ENCODE assay signal across 10 cellular contexts in genomic region chr1:52402860-52403240, GRCh38. TPM values are rescaled to one million over a fixed set of nuclear protein-coding genes. Genes with fewer than 3 reads are reported as not detected.
DNase-seq lines count a peak whose midpoint lies in the region; ATAC-seq, FAIRE-seq and TF ChIP-seq lines count a peak whose summit lies in the region.
"Had no signal": no experiment of that assay in that cellular context is flagged by ENCODE, and none has a peak within 500 bp of the region (broad histone marks: within the 10 kb centered on the region; RNA-seq: fewer than 3 reads in every experiment).

No MANE protein-coding gene starts in this region.

- H3K36me3 Mint-ChIP-seq in CD4-positive, CD25-positive, alpha-beta regulatory T cell: peaks cover 8% of the 10 kb centered on the region
- H3K36me3 Mint-ChIP-seq in HFFc6 (ENCODE audit: low read depth): peaks cover 13% of the 10 kb centered on the region
- peaks cover 34% of the 10 kb centered on the region for H3K36me3 Mint-ChIP-seq in activated T-helper 1 cell treated with anti-CD3 and anti-CD28 coated beads, Interleukin-12 subunit alpha, Interleukin-12 subunit beta, Interleukin-2, Interleukin-4 antibody, amounts not matched to agents 30 ng/mL and 10 ng/mL and 1 ng/mL, durations not matched to agents 14 hours and 24 hours and 36 hours (ENCODE audit: low read depth)
- peaks cover 32% of the 10 kb centered on the region for H3K36me3 Mint-ChIP-seq in CD8-positive, alpha-beta T cell

- H3K27ac ChIP-seq in CD4-positive, CD25-positive, alpha-beta regulatory T cell (ENCODE audit: insufficient read depth, low read length, poor library complexity, severe bottlenecking): peak overlapping the region; percentile 97
- H3K27ac ChIP-seq in HepG2 (ENCODE audit: extremely low read length, insufficient read depth, low read length) (peak overlapping the region; percentile 97), uterus (no peak overlapping the region)
- no peak overlapping the region for H3K27ac ChIP-seq in CD8-positive, alpha-beta T cell (ENCODE audit: low read depth, low read length)
- H3K27ac ChIP-seq: cardiac muscle cell, testis had no signal

- no peak for DNase-seq in CD4-positive, CD25-positive, alpha-beta regulatory T cell
- DNase-seq in HFFc6: no peak
- no peak for DNase-seq in activated T-helper 1 cell treated with anti-CD3 and anti-CD28 coated beads, Interleukin-12 subunit alpha, Interleukin-12 subunit beta, Interleukin-2, Interleukin-4 antibody, amounts not matched to agents 30 ng/mL and 10 ng/mL and 1 ng/mL, durations not matched to agents 14 hours and 24 hours and 36 hours (ENCODE audit: low spot score)
- peak; percentile 41 for DNase-seq in HepG2 (ENCODE audit: low spot score)
- no peak for DNase-seq in CD8-positive, alpha-beta T cell
- DNase-seq in amniotic stem cell (lab: John Stamatoyannopoulos, UW): no peak
- DNase-seq in uterus: no peak
- DNase-seq: testis had no signal

- peak overlapping the region in 2 of 3 donors; percentile 99 to 100 for H3K27ac Mint-ChIP-seq in CD4-positive, CD25-positive, alpha-beta regulatory T cell
- peak overlapping the region; percentile 97 for H3K27ac Mint-ChIP-seq in HFFc6
- H3K27ac Mint-ChIP-seq in activated T-helper 1 cell treated with anti-CD3 and anti-CD28 coated beads, Interleukin-12 subunit alpha, Interleukin-12 subunit beta, Interleukin-2, Interleukin-4 antibody, amounts not matched to agents 30 ng/mL and 10 ng/mL and 1 ng/mL, durations not matched to agents 14 hours and 24 hours and 36 hours: peak overlapping the region; percentile 29
- H3K27ac Mint-ChIP-seq in CD8-positive, alpha-beta T cell: no peak overlapping the region

- no peaks in the 10 kb centered on the region for H3K9me3 Mint-ChIP-seq in CD4-positive, CD25-positive, alpha-beta regulatory T cell
- no peaks in the 10 kb centered on the region for H3K9me3 Mint-ChIP-seq in HFFc6
- no peaks in the 10 kb centered on the region for H3K9me3 Mint-ChIP-seq in activated T-helper 1 cell treated with anti-CD3 and anti-CD28 coated beads, Interleukin-12 subunit alpha, Interleukin-12 subunit beta, Interleukin-2, Interleukin-4 antibody, amounts not matched to agents 30 ng/mL and 10 ng/mL and 1 ng/mL, durations not matched to agents 14 hours and 24 hours and 36 hours
- no peaks in the 10 kb centered on the region for H3K9me3 Mint-ChIP-seq in CD8-positive, alpha-beta T cell

- in situ Hi-C loops in HepG2 (cut with HindIII; ENCODE audit: extremely low pct_ligation_motif_present, low pct_unique_long_range_greater_than_20kb): no loop called here

- H3K9ac ChIP-seq in HepG2 (ENCODE audit: insufficient read depth, low read depth, low read length): peak overlapping the region; percentile 99

- no peak for FAIRE-seq in HepG2 (lab: Jason Lieb, UNC)

- TF ChIP-seq POLR2A in HepG2 (IDR thresholded peaks at IDR 0.05; ENCODE audit: insufficient read depth in 1 of 2, low read depth in 2 of 2, low read length in 2 of 2): no peak
- no peak for TF ChIP-seq POLR2A in uterus (IDR thresholded peaks at IDR 0.05)

- POLR2A ChIA-PET in HepG2 (lab: Yijun Ruan, JAX): interaction anchor here (1.4 kb wide), 1 partner anchor 348 kb away, joined by 3 read pairs; the partner anchor contains the start of gene TXNDC12
- POLR2A ChIA-PET in CD8-positive, alpha-beta T cell (lab: Charles Lee): no interaction called here

- no peaks in the 10 kb centered on the region for H4K20me1 ChIP-seq in HepG2 (ENCODE audit: insufficient read depth, low read length)

- H3K4me3 Mint-ChIP-seq in CD4-positive, CD25-positive, alpha-beta regulatory T cell: peak overlapping the region in 3 of 4 donors; percentile 96 to 100 (median 99)
- H3K4me3 Mint-ChIP-seq in HFFc6: peak overlapping the region; percentile 100
- H3K4me3 Mint-ChIP-seq in activated T-helper 1 cell treated with anti-CD3 and anti-CD28 coated beads, Interleukin-12 subunit alpha, Interleukin-12 subunit beta, Interleukin-2, Interleukin-4 antibody, amounts not matched to agents 30 ng/mL and 10 ng/mL and 1 ng/mL, durations not matched to agents 14 hours and 24 hours and 36 hours: peak overlapping the region; percentile 100
- no peak overlapping the region for H3K4me3 Mint-ChIP-seq in CD8-positive, alpha-beta T cell

- H3K27me3 Mint-ChIP-seq in CD4-positive, CD25-positive, alpha-beta regulatory T cell: no peaks in the 10 kb centered on the region
- H3K27me3 Mint-ChIP-seq in HFFc6 (ENCODE audit: insufficient read depth): no peaks in the 10 kb centered on the region
- H3K27me3 Mint-ChIP-seq in activated T-helper 1 cell treated with anti-CD3 and anti-CD28 coated beads, Interleukin-12 subunit alpha, Interleukin-12 subunit beta, Interleukin-2, Interleukin-4 antibody, amounts not matched to agents 30 ng/mL and 10 ng/mL and 1 ng/mL, durations not matched to agents 14 hours and 24 hours and 36 hours (ENCODE audit: insufficient read depth): no peaks in the 10 kb centered on the region
- H3K27me3 Mint-ChIP-seq in CD8-positive, alpha-beta T cell (ENCODE audit: low read depth): no peaks in the 10 kb centered on the region

- CTCF ChIA-PET in HepG2 (lab: Yijun Ruan, JAX; ENCODE audit: low intra/inter-chr PET ratio, low total read pairs): no interaction called here
- CTCF ChIA-PET in CD8-positive, alpha-beta T cell (lab: Charles Lee): no interaction called here

- no peaks in the 10 kb centered on the region for H3K9me3 ChIP-seq in CD4-positive, CD25-positive, alpha-beta regulatory T cell (ENCODE audit: control insufficient read depth in 2 of 2, low read length in 2 of 2)
- H3K9me3 ChIP-seq in HepG2 (ENCODE audit: low read length) (no peaks in the 10 kb centered on the region), uterus (no peaks in the 10 kb centered on the region)
- no peaks in the 10 kb centered on the region for H3K9me3 ChIP-seq in CD8-positive, alpha-beta T cell (ENCODE audit: low read length)
- H3K9me3 ChIP-seq: testis had no signal

- H3K4me1 Mint-ChIP-seq in CD4-positive, CD25-positive, alpha-beta regulatory T cell: peaks cover 14 to 42% (median 29%) of the 10 kb centered on the region in 4 donors
- peaks cover 30% of the 10 kb centered on the region for H3K4me1 Mint-ChIP-seq in HFFc6 (ENCODE audit: low read depth)
- H3K4me1 Mint-ChIP-seq in activated T-helper 1 cell treated with anti-CD3 and anti-CD28 coated beads, Interleukin-12 subunit alpha, Interleukin-12 subunit beta, Interleukin-2, Interleukin-4 antibody, amounts not matched to agents 30 ng/mL and 10 ng/mL and 1 ng/mL, durations not matched to agents 14 hours and 24 hours and 36 hours (ENCODE audit: low read depth): peaks cover 45% of the 10 kb centered on the region
- H3K4me1 Mint-ChIP-seq in CD8-positive, alpha-beta T cell (ENCODE audit: low read depth): peaks cover 32% of the 10 kb centered on the region

- H3K27me3 ChIP-seq in CD4-positive, CD25-positive, alpha-beta regulatory T cell (ENCODE audit: control insufficient read depth, insufficient read depth, low read length): no peaks in the 10 kb centered on the region
- H3K27me3 ChIP-seq in HepG2 (ENCODE audit: control insufficient read depth in 1 of 2, insufficient read depth in 2 of 2, low read length in 2 of 2) (peaks cover 0 to 4% of the 10 kb centered on the region in 2 experiments; a peak in 1 of 5 replicates), uterus (no peaks in the 10 kb centered on the region)
- H3K27me3 ChIP-seq in CD8-positive, alpha-beta T cell (ENCODE audit: insufficient read depth, low read length): no peaks in the 10 kb centered on the region
- H3K27me3 ChIP-seq: cardiac muscle cell, testis had no signal

- no peak for TF ChIP-seq RAD21 in HepG2 (CRISPR knock-in tag; IDR thresholded peaks at IDR 0.05)

- ATAC-seq in CD4-positive, CD25-positive, alpha-beta regulatory T cell (ENCODE audit: low read depth in 2 of 2): no peak
- peak; percentile 22 for ATAC-seq in HepG2
- ATAC-seq in CD8-positive, alpha-beta T cell: no peak
- no peak for ATAC-seq in GM19455 (IDR thresholded peaks at IDR 0.05; ENCODE audit: unreplicated experiment)

- WGBS in HepG2 (ENCODE audit: low lambda C conversion rate): 9% methylated on average over 3 of the region's 3 CpGs

- intact Hi-C loops in activated T-helper 1 cell treated with anti-CD3 and anti-CD28 coated beads, Interleukin-12 subunit alpha, Interleukin-12 subunit beta, Interleukin-2, Interleukin-4 antibody, amounts not matched to agents 30 ng/mL and 10 ng/mL and 1 ng/mL, durations not matched to agents 14 hours and 24 hours and 36 hours (cut with micrococcal nuclease): loop anchor here (5.0 to 10.0 kb wide), 3 partner anchors 122 to 794 kb away; partner anchors contain the start of genes CPT2 and ECHDC2
- intact Hi-C loops in HepG2 (cut with micrococcal nuclease; ENCODE audit: unreplicated experiment) (loop anchor here (10.0 kb wide), 1 partner anchor 282 kb away; no protein-coding TSS in a partner anchor), uterus (cut with DNase I; ENCODE audit: low total_unique reads) (no loop called here)
- intact Hi-C loops in CD8-positive, alpha-beta T cell (cut with DNase I, micrococcal nuclease): loop anchor here (5.0 to 10.0 kb wide), 7 partner anchors 149 to 794 kb away; partner anchors contain the start of genes CPT2 (in 2 of the 2), ZFYVE9 (in 2 of the 2), BTF3L4 (in 1 of the 2) and TUT4 (in 1 of the 2)

- TF ChIP-seq EP300 in HepG2 (IDR thresholded peaks at IDR 0.05; ENCODE audit: low read depth in 2 of 2, low read length in 2 of 2) (no peak), HepG2 (CRISPR knock-in tag; IDR thresholded peaks at IDR 0.05; ENCODE audit: borderline replicate concordance) (no peak)

- peaks cover 21% of the 10 kb centered on the region for H3K4me1 ChIP-seq in CD4-positive, CD25-positive, alpha-beta regulatory T cell (ENCODE audit: control insufficient read depth, insufficient read depth, low read length, poor library complexity, severe bottlenecking)
- H3K4me1 ChIP-seq in HepG2 (ENCODE audit: insufficient read depth, low read length) (peaks cover 34% of the 10 kb centered on the region), uterus (peaks cover 0 to 6% of the 10 kb centered on the region in 2 donors)
- peaks cover 26% of the 10 kb centered on the region for H3K4me1 ChIP-seq in CD8-positive, alpha-beta T cell (ENCODE audit: insufficient read depth, low read length)

- no peak overlapping the region for H3K4me3 ChIP-seq in CD4-positive, CD25-positive, alpha-beta regulatory T cell (ENCODE audit: low read depth, low read length)
- peak overlapping the region; percentile 76 to 96 (median 87); a peak in 5 of 6 replicates for H3K4me3 ChIP-seq in HepG2 (replicated peaks in 1 of 3; ENCODE audit: insufficient read depth in 1 of 3, low read depth in 2 of 3, low read length in 3 of 3)
- no peak overlapping the region for H3K4me3 ChIP-seq in CD8-positive, alpha-beta T cell (ENCODE audit: low read depth, low read length)
- H3K4me3 ChIP-seq in uterus: no peak overlapping the region

- H3K4me2 ChIP-seq in HepG2 (ENCODE audit: low read depth, low read length): peak overlapping the region; percentile 80

- BruUV-seq in HepG2 (replicated peaks; lab: Mats Ljungman, UMichigan): no TSS peak

- peaks cover 44% of the 10 kb centered on the region for H3K79me2 ChIP-seq in HepG2 (ENCODE audit: insufficient read depth, low read length)

- no peak overlapping the region for H2AFZ ChIP-seq in HepG2 (ENCODE audit: low read length)

- no peak for TF ChIP-seq CTCF in HFFc6 (IDR thresholded peaks at IDR 0.05)
- TF ChIP-seq CTCF in HepG2 (CRISPR knock-in tag; IDR thresholded peaks at IDR 0.05): no peak
- TF ChIP-seq CTCF in CD8-positive, alpha-beta T cell (IDR thresholded peaks at IDR 0.05): no peak
- no peak for TF ChIP-seq CTCF in uterus (IDR thresholded peaks at IDR 0.05)

- H3K36me3 ChIP-seq in CD4-positive, CD25-positive, alpha-beta regulatory T cell (ENCODE audit: control insufficient read depth, insufficient read depth, low read length): peaks cover 13% of the 10 kb centered on the region
- H3K36me3 ChIP-seq in HepG2 (replicated peaks in 1 of 2; ENCODE audit: control insufficient read depth in 1 of 2, insufficient read depth in 2 of 2, low read length in 2 of 2) (peaks cover 0 to 39% of the 10 kb centered on the region in 2 experiments; a peak in 4 of 5 replicates), uterus (no peaks in the 10 kb centered on the region)
- no peaks in the 10 kb centered on the region for H3K36me3 ChIP-seq in CD8-positive, alpha-beta T cell (ENCODE audit: insufficient read depth, low read length)
- H3K36me3 ChIP-seq: cardiac muscle cell had no signal

RNA-seq across cellular contexts. Expression of gene ORC1, which starts 1.4 kb away (rescaled TPM):
- 3.0 TPM for total RNA-seq in CD4-positive, CD25-positive, alpha-beta regulatory T cell
- 1 to 10 TPM in 3 of 4 donors, under 1 TPM in 1; 0.32 to 2.4 (median 1.5) TPM for polyA plus RNA-seq in CD4-positive, CD25-positive, alpha-beta regulatory T cell
- 1 to 10 TPM; 3.1 to 8.3 (median 6.7) TPM for total RNA-seq in HFFc6 (2021; fragmentation: NEBNext Ultra II Directional; extraction: Animal tissue kit (Norgen Biotek cat#: 25700))
- 39.6 and 40.3 TPM in 2 replicates for total RNA-seq in activated T-helper 1 cell treated with anti-CD3 and anti-CD28 coated beads, Interleukin-12 subunit alpha, Interleukin-12 subunit beta, Interleukin-2, Interleukin-4 antibody, amounts not matched to agents 30 ng/mL and 10 ng/mL and 1 ng/mL, durations not matched to agents 14 hours and 24 hours and 36 hours
- 23.5 and 32.5 TPM in 2 replicates for total RNA-seq in HepG2 (2016; rRNA removed; fragmentation: Illumina TruSeq; extraction: Trizol)
- 3.9 and 5.6 TPM in 2 replicates for total RNA-seq in HepG2 (2016; cell fraction: cytosol; rRNA removed; fragmentation: Illumina TruSeq; extraction: Trizol; ENCODE audit: low read depth)
- total RNA-seq in HepG2 (2016; cell fraction: insoluble cytoplasmic fraction; rRNA removed; fragmentation: Illumina TruSeq; extraction: Trizol): 23.9 and 30.9 TPM in 2 replicates
- total RNA-seq in HepG2 (2016; cell fraction: membrane; rRNA removed; fragmentation: Illumina TruSeq; extraction: Trizol): 11.2 and 12.3 TPM in 2 replicates
- total RNA-seq in HepG2 (2016; cell fraction: nucleus; rRNA removed; fragmentation: Illumina TruSeq; extraction: Trizol): 15.4 and 16.0 TPM in 2 replicates
- 4.6 and 7.0 TPM in 2 replicates for polyA plus RNA-seq in HepG2 (2011; rRNA removed)
- 4.3 and 7.5 TPM in 2 replicates for polyA plus RNA-seq in HepG2 (2011; cell fraction: cytosol; rRNA removed)
- 3.6 and 4.3 TPM in 2 replicates for polyA plus RNA-seq in HepG2 (2011; cell fraction: nucleus; rRNA removed)
- 2.5 and 5.7 TPM in 2 replicates for polyA plus RNA-seq in HepG2 (2012)
- polyA plus RNA-seq in HepG2 (2016; cell fraction: cytosol; fragmentation: Illumina TruSeq; extraction: Trizol; ENCODE audit: low read depth): 1.8 and 2.2 TPM in 2 replicates
- 21.0 and 21.7 TPM in 2 replicates for polyA plus RNA-seq in HepG2 (2016; cell fraction: insoluble cytoplasmic fraction; fragmentation: Illumina TruSeq; extraction: Trizol; ENCODE audit: low read depth)
- polyA plus RNA-seq in HepG2 (2016; cell fraction: membrane; fragmentation: Illumina TruSeq; extraction: Trizol; ENCODE audit: low read depth): 4.3 and 5.4 TPM in 2 replicates
- polyA plus RNA-seq in HepG2 (2016; cell fraction: nucleus; fragmentation: Illumina TruSeq; extraction: Trizol; ENCODE audit: insufficient read depth, low read depth): 13.3 and 13.8 TPM in 2 replicates
- 10.5 and 58.7 TPM in 2 replicates for polyA minus RNA-seq in HepG2 (2011; rRNA and poly(A)+ RNA removed; ENCODE audit: low replicate concordance)
- polyA minus RNA-seq in HepG2 (2011; cell fraction: cytosol; rRNA and poly(A)+ RNA removed): 3.5 and 5.4 TPM in 2 replicates
- polyA minus RNA-seq in HepG2 (2011; cell fraction: nucleus; rRNA and poly(A)+ RNA removed): 5.2 and 6.1 TPM in 2 replicates
- total RNA-seq in CD8-positive, alpha-beta T cell: 1 to 10 TPM; 1.2 to 1.3 TPM
- 1 to 10 TPM in 1 of 4 donors, under 1 TPM in 2, not detected in 1; 0.26 to 4.6 (median 0.76) TPM for total RNA-seq in uterus

RNA-seq across cellular contexts. Expression of gene PRPF38A, which starts 1.6 kb away (rescaled TPM):
- total RNA-seq in CD4-positive, CD25-positive, alpha-beta regulatory T cell: 64.4 TPM
- 10 to 100 TPM; 38.9 to 43.6 (median 41.1) TPM for polyA plus RNA-seq in CD4-positive, CD25-positive, alpha-beta regulatory T cell
- 10 to 100 TPM; 27.7 to 33.0 (median 31.3) TPM for total RNA-seq in HFFc6 (2021; fragmentation: NEBNext Ultra II Directional; extraction: Animal tissue kit (Norgen Biotek cat#: 25700))
- 103 and 105 TPM in 2 replicates for total RNA-seq in activated T-helper 1 cell treated with anti-CD3 and anti-CD28 coated beads, Interleukin-12 subunit alpha, Interleukin-12 subunit beta, Interleukin-2, Interleukin-4 antibody, amounts not matched to agents 30 ng/mL and 10 ng/mL and 1 ng/mL, durations not matched to agents 14 hours and 24 hours and 36 hours
- total RNA-seq in HepG2 (2016; rRNA removed; fragmentation: Illumina TruSeq; extraction: Trizol) (45.5 and 60.0 TPM in 2 replicates), uterus (10 to 100 TPM in 3 of 4 donors, 1 to 10 TPM in 1; 4.6 to 58.2 (median 30.7) TPM)
- 24.0 and 30.6 TPM in 2 replicates for total RNA-seq in HepG2 (2016; cell fraction: cytosol; rRNA removed; fragmentation: Illumina TruSeq; extraction: Trizol; ENCODE audit: low read depth)
- total RNA-seq in HepG2 (2016; cell fraction: insoluble cytoplasmic fraction; rRNA removed; fragmentation: Illumina TruSeq; extraction: Trizol): 47.2 and 58.7 TPM in 2 replicates
- 38.0 and 40.1 TPM in 2 replicates for total RNA-seq in HepG2 (2016; cell fraction: membrane; rRNA removed; fragmentation: Illumina TruSeq; extraction: Trizol)
- total RNA-seq in HepG2 (2016; cell fraction: nucleus; rRNA removed; fragmentation: Illumina TruSeq; extraction: Trizol): 30.0 and 32.4 TPM in 2 replicates
- 18.3 and 19.5 TPM in 2 replicates for polyA plus RNA-seq in HepG2 (2011; rRNA removed)
- polyA plus RNA-seq in HepG2 (2011; cell fraction: cytosol; rRNA removed): 11.5 and 12.6 TPM in 2 replicates
- 28.2 and 31.9 TPM in 2 replicates for polyA plus RNA-seq in HepG2 (2011; cell fraction: nucleus; rRNA removed)
- polyA plus RNA-seq in HepG2 (2012): 20.5 and 34.5 TPM in 2 replicates
- 46.0 and 48.7 TPM in 2 replicates for polyA plus RNA-seq in HepG2 (2016; cell fraction: cytosol; fragmentation: Illumina TruSeq; extraction: Trizol; ENCODE audit: low read depth)
- polyA plus RNA-seq in HepG2 (2016; cell fraction: insoluble cytoplasmic fraction; fragmentation: Illumina TruSeq; extraction: Trizol; ENCODE audit: low read depth): 73.6 and 78.2 TPM in 2 replicates
- polyA plus RNA-seq in HepG2 (2016; cell fraction: membrane; fragmentation: Illumina TruSeq; extraction: Trizol; ENCODE audit: low read depth): 51.2 and 53.5 TPM in 2 replicates
- 53.4 and 55.7 TPM in 2 replicates for polyA plus RNA-seq in HepG2 (2016; cell fraction: nucleus; fragmentation: Illumina TruSeq; extraction: Trizol; ENCODE audit: insufficient read depth, low read depth)
- 20.8 and 52.1 TPM in 2 replicates for polyA minus RNA-seq in HepG2 (2011; rRNA and poly(A)+ RNA removed; ENCODE audit: low replicate concordance)
- 8.8 and 10.9 TPM in 2 replicates for polyA minus RNA-seq in HepG2 (2011; cell fraction: cytosol; rRNA and poly(A)+ RNA removed)
- 51.6 and 60.4 TPM in 2 replicates for polyA minus RNA-seq in HepG2 (2011; cell fraction: nucleus; rRNA and poly(A)+ RNA removed)
- 10 to 100 TPM; 52.2 to 62.0 TPM for total RNA-seq in CD8-positive, alpha-beta T cell

RNA-seq across cellular contexts. Expression of gene CC2D1B, which starts 36.8 kb away (rescaled TPM):
- total RNA-seq in CD4-positive, CD25-positive, alpha-beta regulatory T cell: 51.4 TPM
- 10 to 100 TPM in 1 of 4 donors, 1 to 10 TPM in 3; 4.1 to 11.7 (median 5.8) TPM for polyA plus RNA-seq in CD4-positive, CD25-positive, alpha-beta regulatory T cell
- 10 to 100 TPM; 27.3 to 35.5 (median 31.3) TPM for total RNA-seq in HFFc6 (2021; fragmentation: NEBNext Ultra II Directional; extraction: Animal tissue kit (Norgen Biotek cat#: 25700))
- total RNA-seq in activated T-helper 1 cell treated with anti-CD3 and anti-CD28 coated beads, Interleukin-12 subunit alpha, Interleukin-12 subunit beta, Interleukin-2, Interleukin-4 antibody, amounts not matched to agents 30 ng/mL and 10 ng/mL and 1 ng/mL, durations not matched to agents 14 hours and 24 hours and 36 hours: 40.5 and 42.3 TPM in 2 replicates
- total RNA-seq in HepG2 (2016; rRNA removed; fragmentation: Illumina TruSeq; extraction: Trizol) (11.5 and 19.2 TPM in 2 replicates), uterus (10 to 100 TPM in 3 of 4 donors, 1 to 10 TPM in 1; 9.5 to 39.4 (median 19.5) TPM)
- 3.3 and 5.5 TPM in 2 replicates for total RNA-seq in HepG2 (2016; cell fraction: cytosol; rRNA removed; fragmentation: Illumina TruSeq; extraction: Trizol; ENCODE audit: low read depth)
- total RNA-seq in HepG2 (2016; cell fraction: insoluble cytoplasmic fraction; rRNA removed; fragmentation: Illumina TruSeq; extraction: Trizol): 11.9 and 18.4 TPM in 2 replicates
- total RNA-seq in HepG2 (2016; cell fraction: membrane; rRNA removed; fragmentation: Illumina TruSeq; extraction: Trizol): 5.4 and 7.6 TPM in 2 replicates
- 22.1 and 25.1 TPM in 2 replicates for total RNA-seq in HepG2 (2016; cell fraction: nucleus; rRNA removed; fragmentation: Illumina TruSeq; extraction: Trizol)
- polyA plus RNA-seq in HepG2 (2011; rRNA removed): 7.2 and 11.7 TPM in 2 replicates
- polyA plus RNA-seq in HepG2 (2011; cell fraction: cytosol; rRNA removed): 3.5 and 4.3 TPM in 2 replicates
- polyA plus RNA-seq in HepG2 (2011; cell fraction: nucleus; rRNA removed): 30.6 and 35.5 TPM in 2 replicates
- polyA plus RNA-seq in HepG2 (2012): 6.5 and 7.1 TPM in 2 replicates
- polyA plus RNA-seq in HepG2 (2016; cell fraction: cytosol; fragmentation: Illumina TruSeq; extraction: Trizol; ENCODE audit: low read depth): 1.2 and 1.7 TPM in 2 replicates
- polyA plus RNA-seq in HepG2 (2016; cell fraction: insoluble cytoplasmic fraction; fragmentation: Illumina TruSeq; extraction: Trizol; ENCODE audit: low read depth): 10.2 and 12.7 TPM in 2 replicates
- 3.4 and 4.2 TPM in 2 replicates for polyA plus RNA-seq in HepG2 (2016; cell fraction: membrane; fragmentation: Illumina TruSeq; extraction: Trizol; ENCODE audit: low read depth)
- 34.4 and 38.3 TPM in 2 replicates for polyA plus RNA-seq in HepG2 (2016; cell fraction: nucleus; fragmentation: Illumina TruSeq; extraction: Trizol; ENCODE audit: insufficient read depth, low read depth)
- polyA minus RNA-seq in HepG2 (2011; rRNA and poly(A)+ RNA removed; ENCODE audit: low replicate concordance): 12.4 and 24.4 TPM in 2 replicates
- 11.1 and 13.8 TPM in 2 replicates for polyA minus RNA-seq in HepG2 (2011; cell fraction: cytosol; rRNA and poly(A)+ RNA removed)
- 23.9 and 32.8 TPM in 2 replicates for polyA minus RNA-seq in HepG2 (2011; cell fraction: nucleus; rRNA and poly(A)+ RNA removed)
- 10 to 100 TPM; 38.8 to 40.6 TPM for total RNA-seq in CD8-positive, alpha-beta T cell

Comparison
In these comparisons a context has a peak if more than half of its experiments do, and no peak if none do; other contexts are left out.
1. H3K27ac ChIP-seq: peak in CD4-positive, CD25-positive, alpha-beta regulatory T cell (single experiment) and HepG2 (single experiment); none in CD8-positive, alpha-beta T cell (single experiment) and uterus (0 of 2).
2. H3K4me3 ChIP-seq: peak in HepG2 (3 of 3); none in CD4-positive, CD25-positive, alpha-beta regulatory T cell (single experiment), CD8-positive, alpha-beta T cell (single experiment) and uterus (0 of 2).